Comparison of ENCODE assay signal across 18 cellular contexts in genomic region chr4:131370846-131371245, GRCh38.
DNase-seq lines count a peak whose midpoint lies in the region; ATAC-seq, FAIRE-seq and TF ChIP-seq lines count a peak whose summit lies in the region.
"Had no signal": no experiment of that assay in that cellular context is flagged by ENCODE, and none has a peak within 500 bp of the region (broad histone marks: within the 10 kb centered on the region; RNA-seq: fewer than 3 reads in every experiment).

No MANE protein-coding gene starts in this region.

- peak; percentile 81 for DNase-seq in DMS53 (lab: John Stamatoyannopoulos, UW)
- DNase-seq in NCI-H1092 (lab: John Stamatoyannopoulos, UW) = peak; percentile 17
- peak; percentile 78 for DNase-seq in NCI-H510A treated with DMSO at 0.1 percent for 48 hours (lab: John Stamatoyannopoulos, UW)
- no peak for DNase-seq in kidney
- DNase-seq in 8988T = no peak
- no peak for DNase-seq in dorsolateral prefrontal cortex
- no peak for DNase-seq in NCI-H2196 treated with DMSO at 0.1 percent for 48 hours (lab: John Stamatoyannopoulos, UW; ENCODE audit: unreplicated experiment)
- DNase-seq: activated CD4-positive, alpha-beta T cell treated with anti-CD3 and anti-CD28 coated beads for 48 hours; activated T-cell treated with anti-CD3 and anti-CD28 coated beads for 4 hours; heart left ventricle; tibial artery had no signal

- no peaks in the 10 kb centered on the region for H3K4me1 ChIP-seq in kidney (ENCODE audit: control insufficient read depth in 1 of 2, insufficient read depth in 1 of 2, low read depth in 1 of 2, low read length in 2 of 2)
- H3K4me1 ChIP-seq: esophagus muscularis mucosa, heart left ventricle, SJCRH30, tibial artery had no signal

- FAIRE-seq in kidney (lab: Jason Lieb, UNC) = peak; percentile 50
- FAIRE-seq: G401.6, GM12892, keratinocyte had no signal

- TF ChIP-seq CTCF in kidney (IDR thresholded peaks at IDR 0.05; ENCODE audit: borderline replicate concordance, extremely low read depth, insufficient read depth) = no peak
- TF ChIP-seq CTCF in dorsolateral prefrontal cortex (IDR thresholded peaks at IDR 0.05 in 54 of 56, conservative IDR thresholded peaks at IDR 0.05 in 2 of 56; ENCODE audit: low read depth in 1 of 56, partially characterized antibody in 56 of 56) = no peak

- no peak overlapping the region for H3K9ac ChIP-seq in kidney (ENCODE audit: low read length in 2 of 2)

- no peak for ATAC-seq in GM19351 (IDR thresholded peaks at IDR 0.05; ENCODE audit: unreplicated experiment)
- ATAC-seq: heart left ventricle had no signal

- intact Hi-C loops in kidney (cut with DNase I) = no loop called here
- intact Hi-C loops in dorsolateral prefrontal cortex (cut with DNase I) = no loop called here

- H3K36me3 ChIP-seq in kidney (ENCODE audit: control insufficient read depth in 1 of 2, insufficient read depth in 2 of 2, low read length in 2 of 2) = no peaks in the 10 kb centered on the region
- H3K36me3 ChIP-seq: esophagus muscularis mucosa, heart left ventricle, SJCRH30, tibial artery had no signal

- no peaks in the 10 kb centered on the region for H3K27me3 ChIP-seq in dorsolateral prefrontal cortex
- H3K27me3 ChIP-seq: esophagus muscularis mucosa, heart left ventricle, SJCRH30, tibial artery had no signal

- peaks cover 0 to 4% of the 10 kb centered on the region in 2 donors for H3K9me3 ChIP-seq in kidney (ENCODE audit: control insufficient read depth in 1 of 2, low read length in 2 of 2)
- H3K9me3 ChIP-seq: esophagus muscularis mucosa, heart left ventricle, SJCRH30, tibial artery had no signal

- no peak overlapping the region for H3K27ac ChIP-seq in kidney (ENCODE audit: low read depth in 2 of 2, low read length in 2 of 2)
- no peak overlapping the region for H3K27ac ChIP-seq in dorsolateral prefrontal cortex
- H3K27ac ChIP-seq: C4-2B, esophagus muscularis mucosa, heart left ventricle, SJCRH30, tibial artery had no signal

- no peak overlapping the region for H3K4me3 ChIP-seq in kidney (ENCODE audit: low read length in 2 of 2)
- no peak overlapping the region for H3K4me3 ChIP-seq in dorsolateral prefrontal cortex
- H3K4me3 ChIP-seq: esophagus muscularis mucosa, heart left ventricle, SJCRH30, tibial artery had no signal

Comparison
In these comparisons a context has a peak if more than half of its experiments do, and no peak if none do; other contexts are left out.
1. DNase-seq: peak in DMS53 (single experiment), NCI-H1092 (single experiment) and NCI-H510A treated with DMSO at 0.1 percent for 48 hours (single experiment); none in kidney (single experiment), 8988T (single experiment), dorsolateral prefrontal cortex (0 of 10) and NCI-H2196 treated with DMSO at 0.1 percent for 48 hours (single experiment).